14 cellular contexts compared by ENCODE assay signal in the genomic region with DNA sequence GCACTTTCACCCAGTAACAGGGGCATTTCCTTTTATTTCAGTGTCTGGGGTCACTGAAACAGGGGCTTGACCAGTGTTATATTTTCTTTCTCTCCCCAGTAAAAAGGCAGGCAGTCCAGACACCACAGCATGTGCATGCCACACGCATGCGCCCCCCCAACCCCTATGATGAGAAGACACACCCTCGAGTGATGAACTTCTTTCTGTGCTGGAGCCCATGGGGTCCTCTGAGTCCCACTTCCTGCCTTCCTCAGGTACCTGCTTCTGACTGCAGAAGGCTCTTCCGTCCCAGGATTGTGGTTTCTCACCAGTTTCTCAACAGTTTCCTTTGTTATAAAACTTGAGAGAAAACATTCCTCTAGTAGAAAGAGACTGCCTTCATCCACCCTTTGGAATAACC.
"Had no signal": no experiment of that assay in that cellular context is flagged by ENCODE, and none has a peak within 500 bp of the region (broad histone marks: within the 10 kb centered on the region; RNA-seq: fewer than 3 reads in every experiment).

No MANE protein-coding gene starts in this region.

- H3K79me2 ChIP-seq: parathyroid adenoma had no signal

- H3K27me3 ChIP-seq: brain microvascular endothelial cell, right atrium auricular region had no signal

- H3K9me3 ChIP-seq: right atrium auricular region, suprapubic skin had no signal

- DNase-seq: activated CD4-positive, alpha-beta memory T cell treated with anti-CD3 and anti-CD28 coated beads for 36 hours; activated CD4-positive, CD25-positive, alpha-beta regulatory T cell treated with anti-CD3 and anti-CD28 coated beads, Interleukin-2, amount 50 U/mL, for 72 hours; activated naive CD4-positive, alpha-beta T cell treated with anti-CD3 and anti-CD28 coated beads, Interleukin-2, amount 50 U/mL, for 16 hours; brain microvascular endothelial cell; erythroblast; hippocampal formation; small intestine; T-helper 9 cell had no signal

- H3K4me3 Mint-ChIP-seq: activated CD4-positive, alpha-beta memory T cell treated with anti-CD3 and anti-CD28 coated beads for 36 hours; activated T-helper 1 cell treated with anti-CD3 and anti-CD28 coated beads, Interleukin-12 subunit alpha, Interleukin-12 subunit beta, Interleukin-2, Interleukin-4 antibody, amounts not matched to agents 30 ng/mL and 10 ng/mL and 1 ng/mL, durations not matched to agents 14 hours and 24 hours and 36 hours; stimulated activated memory B cell treated with anti-CD40 and anti-IgM and Interleukin-4, amounts not matched to agents 10 μg/mL and 1 μg/mL and 100 μg/mL, for 72 hours; type B pancreatic cell had no signal

- H3K9me3 Mint-ChIP-seq: activated CD4-positive, alpha-beta memory T cell treated with anti-CD3 and anti-CD28 coated beads for 36 hours; activated T-helper 1 cell treated with anti-CD3 and anti-CD28 coated beads, Interleukin-12 subunit alpha, Interleukin-12 subunit beta, Interleukin-2, Interleukin-4 antibody, amounts not matched to agents 30 ng/mL and 10 ng/mL and 1 ng/mL, durations not matched to agents 14 hours and 24 hours and 36 hours; stimulated activated memory B cell treated with anti-CD40 and anti-IgM and Interleukin-4, amounts not matched to agents 10 μg/mL and 1 μg/mL and 100 μg/mL, for 72 hours; type B pancreatic cell had no signal

- H3K27ac ChIP-seq: brain microvascular endothelial cell, parathyroid adenoma, right atrium auricular region, suprapubic skin had no signal

- H3K9ac ChIP-seq: parathyroid adenoma had no signal

- H3K27ac Mint-ChIP-seq: activated CD4-positive, alpha-beta memory T cell treated with anti-CD3 and anti-CD28 coated beads for 36 hours; activated T-helper 1 cell treated with anti-CD3 and anti-CD28 coated beads, Interleukin-12 subunit alpha, Interleukin-12 subunit beta, Interleukin-2, Interleukin-4 antibody, amounts not matched to agents 30 ng/mL and 10 ng/mL and 1 ng/mL, durations not matched to agents 14 hours and 24 hours and 36 hours; stimulated activated memory B cell treated with anti-CD40 and anti-IgM and Interleukin-4, amounts not matched to agents 10 μg/mL and 1 μg/mL and 100 μg/mL, for 72 hours; type B pancreatic cell had no signal

- H3K36me3 ChIP-seq: brain microvascular endothelial cell, right atrium auricular region, suprapubic skin had no signal

- H2AFZ ChIP-seq: parathyroid adenoma had no signal

- H3K36me3 Mint-ChIP-seq: activated CD4-positive, alpha-beta memory T cell treated with anti-CD3 and anti-CD28 coated beads for 36 hours had no signal

- H3K4me1 ChIP-seq: parathyroid adenoma had no signal

- ATAC-seq: stimulated activated memory B cell treated with anti-CD40 and anti-IgM and Interleukin-4, amounts not matched to agents 10 μg/mL and 1 μg/mL and 100 μg/mL, for 72 hours had no signal

- H3K4me3 ChIP-seq: right atrium auricular region, suprapubic skin had no signal
